In the genomic region with DNA sequence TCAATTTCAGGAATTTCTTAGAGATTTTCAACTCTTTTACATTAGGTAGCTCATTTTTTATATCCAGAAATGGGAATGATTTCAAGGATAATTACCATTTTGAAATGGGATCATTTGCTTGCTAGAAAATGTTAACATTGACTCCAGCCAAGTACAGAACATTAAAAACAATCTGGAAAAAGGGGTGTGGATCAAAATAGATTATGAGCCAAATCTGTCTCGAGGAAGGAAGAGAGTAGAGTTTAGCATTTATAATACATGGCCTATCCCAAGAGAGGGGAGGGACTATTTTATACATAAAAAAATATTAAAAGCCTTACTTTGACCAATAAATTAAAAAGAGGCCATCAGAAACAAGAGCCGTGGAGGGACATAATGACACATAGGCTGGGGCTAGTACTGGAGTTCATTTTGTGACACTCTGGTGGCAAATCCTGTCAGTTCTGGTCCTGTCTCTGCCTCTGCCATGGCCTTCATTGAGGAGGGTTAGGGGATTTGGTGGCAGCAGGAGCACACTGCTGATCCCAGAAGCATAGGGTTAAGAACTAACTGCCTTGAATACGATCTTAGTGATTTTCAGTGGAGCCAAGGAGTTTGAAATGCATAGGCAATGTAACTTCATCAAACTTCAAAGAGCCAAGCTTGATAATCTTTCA, we compare ENCODE assay signal across 16 cellular contexts. TPM values are rescaled to one million over a fixed set of nuclear protein-coding genes. Genes with fewer than 3 reads are reported as not detected.
DNase-seq lines count a peak whose midpoint lies in the region; ATAC-seq and TF ChIP-seq lines count a peak whose summit lies in the region.
"Had no signal": no experiment of that assay in that cellular context is flagged by ENCODE, and none has a peak within 500 bp of the region (broad histone marks: within the 10 kb centered on the region; RNA-seq: fewer than 3 reads in every experiment).

No MANE protein-coding gene starts in this region.

- H3K9me3 Mint-ChIP-seq in CD8-positive, alpha-beta memory T cell, result no peaks in the 10 kb centered on the region
- H3K9me3 Mint-ChIP-seq in WTC11, result peaks cover 21% of the 10 kb centered on the region
- H3K9me3 Mint-ChIP-seq in endothelial cell (ENCODE audit: unreplicated experiment), result no peaks in the 10 kb centered on the region

- peaks cover 53% of the 10 kb centered on the region for H3K4me1 ChIP-seq in CD8-positive, alpha-beta memory T cell (ENCODE audit: insufficient read depth, low read length)
- peaks cover 0 to 52% (median 33%) of the 10 kb centered on the region in 4 donors for H3K4me1 ChIP-seq in sigmoid colon
- H3K4me1 ChIP-seq: BE2C had no signal

- peak overlapping the region in 4 of 8 donors; percentile 8 to 68 (median 31) for H3K27ac Mint-ChIP-seq in CD8-positive, alpha-beta memory T cell
- H3K27ac Mint-ChIP-seq in WTC11 (peak overlapping the region; percentile 7), endothelial cell (ENCODE audit: unreplicated experiment) (no peak overlapping the region)
- H3K27ac Mint-ChIP-seq: T-helper 1 cell treated with Interleukin-12 subunit alpha and Interleukin-12 subunit beta and Interleukin-4 antibody, amounts not matched to agents 30 μg/mL and 1 μg/mL, for 36 hours had no signal

- CTCF ChIA-PET in CD8-positive, alpha-beta memory T cell (lab: Charles Lee), result no interaction called here
- CTCF ChIA-PET in WTC11 (lab: Charles Lee), result interaction anchor here (1.0 kb wide), 1 partner anchor 104 kb away, joined by 4 read pairs; no protein-coding TSS in a partner anchor

- peaks cover 68 to 94% (median 91%) of the 10 kb centered on the region in 3 donors for H3K4me1 Mint-ChIP-seq in CD8-positive, alpha-beta memory T cell
- peaks cover 18% of the 10 kb centered on the region for H3K4me1 Mint-ChIP-seq in WTC11
- no peaks in the 10 kb centered on the region for H3K4me1 Mint-ChIP-seq in endothelial cell (ENCODE audit: unreplicated experiment)

- no peak overlapping the region for H3K4me3 ChIP-seq in CD8-positive, alpha-beta memory T cell (ENCODE audit: low read length)
- H3K4me3 ChIP-seq in sigmoid colon, result no peak overlapping the region

- peak overlapping the region in 5 of 7 donors; percentile 6 to 38 (median 21) for H3K4me3 Mint-ChIP-seq in CD8-positive, alpha-beta memory T cell
- no peak overlapping the region for H3K4me3 Mint-ChIP-seq in WTC11
- no peak overlapping the region for H3K4me3 Mint-ChIP-seq in endothelial cell (ENCODE audit: unreplicated experiment)
- H3K4me3 Mint-ChIP-seq: T-helper 1 cell treated with Interleukin-12 subunit alpha and Interleukin-12 subunit beta and Interleukin-4 antibody, amounts not matched to agents 30 μg/mL and 1 μg/mL, for 36 hours had no signal

- H3K27ac ChIP-seq in CD8-positive, alpha-beta memory T cell (ENCODE audit: low read depth, low read length), result no peak overlapping the region
- H3K27ac ChIP-seq in sigmoid colon, result peak overlapping the region in 3 of 4 donors; percentile 11 to 59 (median 18)

- DNase-seq in CD8-positive, alpha-beta memory T cell, result no peak
- DNase-seq in WTC11 (ENCODE audit: low spot score) (no peak), left ventricle myocardium superior (no peak), sigmoid colon (no peak), NCI-H82 (lab: John Stamatoyannopoulos, UW) (no peak), endothelial cell (ENCODE audit: low spot score) (no peak)
- DNase-seq: activated CD4-positive, alpha-beta T cell treated with anti-CD3 and anti-CD28 coated beads for 4 hours; activated CD8-positive, alpha-beta memory T cell treated with anti-CD3 and anti-CD28 coated beads, Interleukin-2, amount 50 U/mL, for 48 hours; activated naive CD4-positive, alpha-beta T cell treated with anti-CD3 and anti-CD28 coated beads, Interleukin-2, amount 50 U/mL, for 16 hours; BE2C; glutamatergic neuron; NCI-H1048; NCI-H2107; NK-92 treated with Interleukin-12 subunit alpha and Interleukin-12 subunit beta, amount 100 ng/mL, for 24 hours had no signal

- intact Hi-C loops in left ventricle myocardium superior (cut with micrococcal nuclease), result no loop called here
- intact Hi-C loops in sigmoid colon (cut with DNase I), result no loop called here

- no peaks in the 10 kb centered on the region for H3K9me3 ChIP-seq in CD8-positive, alpha-beta memory T cell (ENCODE audit: low read length)
- no peaks in the 10 kb centered on the region for H3K9me3 ChIP-seq in sigmoid colon

- POLR2A ChIA-PET in CD8-positive, alpha-beta memory T cell (lab: Charles Lee), result no interaction called here
- POLR2A ChIA-PET in WTC11 (lab: Charles Lee), result no interaction called here

- H3K36me3 Mint-ChIP-seq in CD8-positive, alpha-beta memory T cell, result peaks cover 0 to 24% (median 5%) of the 10 kb centered on the region in 3 donors
- peaks cover 32% of the 10 kb centered on the region for H3K36me3 Mint-ChIP-seq in WTC11
- H3K36me3 Mint-ChIP-seq in endothelial cell (ENCODE audit: low read depth, unreplicated experiment), result peaks cover 9% of the 10 kb centered on the region

- 35 to 37% methylated on average over 3 of the region's 3 CpGs for WGBS in sigmoid colon, 2 donors

- H3K27me3 Mint-ChIP-seq in CD8-positive, alpha-beta memory T cell, result no peaks in the 10 kb centered on the region
- H3K27me3 Mint-ChIP-seq in WTC11 (ENCODE audit: low read depth) (no peaks in the 10 kb centered on the region), endothelial cell (ENCODE audit: unreplicated experiment) (peaks cover 3% of the 10 kb centered on the region)

- no peaks in the 10 kb centered on the region for H3K27me3 ChIP-seq in CD8-positive, alpha-beta memory T cell (ENCODE audit: insufficient read depth, low read length, poor library complexity, severe bottlenecking)
- H3K27me3 ChIP-seq in sigmoid colon, result no peaks in the 10 kb centered on the region
- H3K27me3 ChIP-seq: BE2C had no signal

- ATAC-seq in WTC11 (no peak), left ventricle myocardium superior (peak; percentile 62), HG03460 (IDR thresholded peaks at IDR 0.05; ENCODE audit: unreplicated experiment) (no peak)

- TF ChIP-seq POLR2A in sigmoid colon (IDR thresholded peaks at IDR 0.05), result no peak

- no peaks in the 10 kb centered on the region for H3K36me3 ChIP-seq in CD8-positive, alpha-beta memory T cell (ENCODE audit: insufficient read depth, low read length)
- H3K36me3 ChIP-seq in sigmoid colon, result no peaks in the 10 kb centered on the region

- TF ChIP-seq CTCF in WTC11 (IDR thresholded peaks at IDR 0.05) (no peak), sigmoid colon (IDR thresholded peaks at IDR 0.05) (no peak), endothelial cell (IDR thresholded peaks at IDR 0.05; ENCODE audit: unreplicated experiment) (no peak)

- TF ChIP-seq EP300 in sigmoid colon (IDR thresholded peaks at IDR 0.05), result no peak

TF ChIP-seq in WTC11, 78 proteins besides CTCF, POLR2A, EP300 and RAD21:
- TF ChIP-seq, protein P1, sequence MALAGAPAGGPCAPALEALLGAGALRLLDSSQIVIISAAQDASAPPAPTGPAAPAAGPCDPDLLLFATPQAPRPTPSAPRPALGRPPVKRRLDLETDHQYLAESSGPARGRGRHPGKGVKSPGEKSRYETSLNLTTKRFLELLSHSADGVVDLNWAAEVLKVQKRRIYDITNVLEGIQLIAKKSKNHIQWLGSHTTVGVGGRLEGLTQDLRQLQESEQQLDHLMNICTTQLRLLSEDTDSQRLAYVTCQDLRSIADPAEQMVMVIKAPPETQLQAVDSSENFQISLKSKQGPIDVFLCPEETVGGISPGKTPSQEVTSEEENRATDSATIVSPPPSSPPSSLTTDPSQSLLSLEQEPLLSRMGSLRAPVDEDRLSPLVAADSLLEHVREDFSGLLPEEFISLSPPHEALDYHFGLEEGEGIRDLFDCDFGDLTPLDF (CRISPR knock-in tag; IDR thresholded peaks at IDR 0.05), result no peak
- no peak for TF ChIP-seq ZNF232 (CRISPR knock-in tag; IDR thresholded peaks at IDR 0.05)
- no peak for TF ChIP-seq ESRRA (CRISPR knock-in tag; IDR thresholded peaks at IDR 0.05; ENCODE audit: borderline replicate concordance)
- TF ChIP-seq, protein P2, sequence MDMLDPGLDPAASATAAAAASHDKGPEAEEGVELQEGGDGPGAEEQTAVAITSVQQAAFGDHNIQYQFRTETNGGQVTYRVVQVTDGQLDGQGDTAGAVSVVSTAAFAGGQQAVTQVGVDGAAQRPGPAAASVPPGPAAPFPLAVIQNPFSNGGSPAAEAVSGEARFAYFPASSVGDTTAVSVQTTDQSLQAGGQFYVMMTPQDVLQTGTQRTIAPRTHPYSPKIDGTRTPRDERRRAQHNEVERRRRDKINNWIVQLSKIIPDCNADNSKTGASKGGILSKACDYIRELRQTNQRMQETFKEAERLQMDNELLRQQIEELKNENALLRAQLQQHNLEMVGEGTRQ (CRISPR knock-in tag; IDR thresholded peaks at IDR 0.05), result no peak
- no peak for TF ChIP-seq NFE2L1 (CRISPR knock-in tag; IDR thresholded peaks at IDR 0.05)
- TF ChIP-seq, protein P3, sequence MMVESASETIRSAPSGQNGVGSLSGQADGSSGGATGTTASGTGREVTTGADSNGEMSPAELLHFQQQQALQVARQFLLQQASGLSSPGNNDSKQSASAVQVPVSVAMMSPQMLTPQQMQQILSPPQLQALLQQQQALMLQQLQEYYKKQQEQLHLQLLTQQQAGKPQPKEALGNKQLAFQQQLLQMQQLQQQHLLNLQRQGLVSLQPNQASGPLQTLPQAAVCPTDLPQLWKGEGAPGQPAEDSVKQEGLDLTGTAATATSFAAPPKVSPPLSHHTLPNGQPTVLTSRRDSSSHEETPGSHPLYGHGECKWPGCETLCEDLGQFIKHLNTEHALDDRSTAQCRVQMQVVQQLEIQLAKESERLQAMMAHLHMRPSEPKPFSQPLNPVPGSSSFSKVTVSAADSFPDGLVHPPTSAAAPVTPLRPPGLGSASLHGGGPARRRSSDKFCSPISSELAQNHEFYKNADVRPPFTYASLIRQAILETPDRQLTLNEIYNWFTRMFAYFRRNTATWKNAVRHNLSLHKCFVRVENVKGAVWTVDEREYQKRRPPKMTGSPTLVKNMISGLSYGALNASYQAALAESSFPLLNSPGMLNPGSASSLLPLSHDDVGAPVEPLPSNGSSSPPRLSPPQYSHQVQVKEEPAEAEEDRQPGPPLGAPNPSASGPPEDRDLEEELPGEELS (CRISPR knock-in tag; IDR thresholded peaks at IDR 0.05), result no peak
- no peak for TF ChIP-seq OVOL2 (CRISPR knock-in tag; IDR thresholded peaks at IDR 0.05; ENCODE audit: borderline replicate concordance)
- no peak for TF ChIP-seq ETV6 (CRISPR knock-in tag; IDR thresholded peaks at IDR 0.05)
- no peak for TF ChIP-seq ATF1 (CRISPR knock-in tag; IDR thresholded peaks at IDR 0.05)
- no peak for TF ChIP-seq CBFB (CRISPR knock-in tag; IDR thresholded peaks at IDR 0.05; ENCODE audit: low read depth)
- TF ChIP-seq FOXP1 (CRISPR knock-in tag; IDR thresholded peaks at IDR 0.05; ENCODE audit: borderline replicate concordance), result no peak
- no peak for TF ChIP-seq SP1 (CRISPR knock-in tag; conservative IDR thresholded peaks at IDR 0.05)
- TF ChIP-seq CREB1 (CRISPR knock-in tag; IDR thresholded peaks at IDR 0.05), result no peak

RNA-seq across cellular contexts. Expression of a gene that starts 20.4 kb away (rescaled TPM):
- 100 to 1,000 TPM; 118 to 119 TPM for total RNA-seq in CD8-positive, alpha-beta memory T cell
- 49.3 TPM for polyA plus RNA-seq in CD8-positive, alpha-beta memory T cell
- total RNA-seq in WTC11 (2021) (124 to 138 TPM (median 132 TPM) in 3 replicates), left ventricle myocardium superior (86.7 TPM), sigmoid colon (100 to 1,000 TPM; 133 to 157 (median 146) TPM), endothelial cell (ENCODE audit: unreplicated experiment) (115 TPM)
- polyA plus RNA-seq in sigmoid colon, result 10 to 100 TPM; 24.0 to 39.4 (median 31.0) TPM

Comparison
In these comparisons a context has a peak if more than half of its experiments do, and no peak if none do; other contexts are left out.
1. H3K4me3 Mint-ChIP-seq: peak in CD8-positive, alpha-beta memory T cell (5 of 7); none in WTC11 (single experiment) and endothelial cell (single experiment).